In genomic region chr4:126223784-126224407, GRCh38 we compare ENCODE assay signal across 9 cellular contexts.
DNase-seq lines count a peak whose midpoint lies in the region; ATAC-seq, FAIRE-seq and TF ChIP-seq lines count a peak whose summit lies in the region.
"Had no signal": no experiment of that assay in that cellular context is flagged by ENCODE, and none has a peak within 500 bp of the region (broad histone marks: within the 10 kb centered on the region; RNA-seq: fewer than 3 reads in every experiment).

No MANE protein-coding gene starts in this region.

- CTCF ChIA-PET in BJ (lab: Yijun Ruan, JAX) = interaction anchor here (0.7 to 2.5 kb wide), 9 partner anchors 8 to 1179 kb away, joined by 3 to 9 read pairs (median 3); no protein-coding TSS in a partner anchor

- no peaks in the 10 kb centered on the region for H3K27me3 ChIP-seq in BJ (ENCODE audit: control insufficient read depth, insufficient read depth, low read length)
- no peaks in the 10 kb centered on the region for H3K27me3 ChIP-seq in adipocyte (replicated peaks; ENCODE audit: control insufficient read depth, insufficient read depth, low read length)

- POLR2A ChIA-PET in BJ (lab: Charles Lee) = no interaction called here

- H3K9me3 ChIP-seq in adipocyte (ENCODE audit: control insufficient read depth, low read length) = no peaks in the 10 kb centered on the region

- H3K4me3 ChIP-seq in BJ (ENCODE audit: low read depth, low read length) = no peak overlapping the region
- H3K4me3 ChIP-seq in adipocyte (ENCODE audit: low read length) = no peak overlapping the region

- H3K36me3 ChIP-seq in BJ (ENCODE audit: control insufficient read depth, insufficient read depth, low read length) (no peaks in the 10 kb centered on the region), adipocyte (ENCODE audit: control insufficient read depth, insufficient read depth, low read length, severe bottlenecking) (no peaks in the 10 kb centered on the region)

- H3K9ac ChIP-seq in adipocyte (ENCODE audit: low read length) = no peak overlapping the region

- ATAC-seq in HG02798 (IDR thresholded peaks at IDR 0.05; ENCODE audit: poor library complexity, unreplicated experiment) (peak; percentile 39), GM18519 (IDR thresholded peaks at IDR 0.05; ENCODE audit: low FRiP score, unreplicated experiment) (no peak), HG03097 (IDR thresholded peaks at IDR 0.05; ENCODE audit: low FRiP score, unreplicated experiment) (no peak)
- ATAC-seq: right cardiac atrium had no signal

- peaks cover 3% of the 10 kb centered on the region for H3K4me1 ChIP-seq in adipocyte (ENCODE audit: control insufficient read depth, insufficient read depth, low read length)

- DNase-seq in BJ (ENCODE audit: low read depth) (no peak), adipocyte (ENCODE audit: low read depth) (peak; percentile 67), left kidney (ENCODE audit: low read depth, low spot score) (peak; percentile 19), GM19239 (ENCODE audit: insufficient read length, low spot score) (no peak), SK-N-DZ (ENCODE audit: low spot score) (no peak)
- DNase-seq: right cardiac atrium had no signal

- FAIRE-seq in GM19239 (lab: Jason Lieb, UNC) = no peak

- TF ChIP-seq CTCF in BJ (IDR thresholded peaks at IDR 0.05; ENCODE audit: insufficient read depth, low read depth, low read length) = peak; percentile 73

Comparison
In these comparisons a context has a peak if more than half of its experiments do, and no peak if none do; other contexts are left out.
1. DNase-seq: peak in adipocyte (single experiment) and left kidney (single experiment); none in BJ (single experiment), GM19239 (single experiment) and SK-N-DZ (single experiment).